ENCODE assay signal across 35 cellular contexts in the genomic region with DNA sequence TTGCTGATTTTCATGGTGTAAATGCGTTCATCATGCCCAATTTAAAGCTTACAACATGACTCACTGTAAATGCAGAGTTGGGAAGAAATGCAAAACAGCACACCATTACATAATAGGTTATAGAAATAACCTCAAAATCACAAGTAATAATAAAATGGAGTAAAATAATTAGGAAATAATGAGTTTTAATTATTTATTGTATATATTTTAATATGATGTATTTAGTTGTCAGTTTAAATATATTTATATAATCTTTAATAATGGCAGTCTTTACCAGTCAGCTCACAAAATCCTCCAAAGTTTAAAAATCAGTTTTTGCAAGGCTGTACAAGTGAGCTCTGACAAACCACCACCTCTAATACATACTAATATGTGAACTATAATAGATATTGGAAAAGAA.
DNase-seq lines count a peak whose midpoint lies in the region; ATAC-seq, FAIRE-seq and TF ChIP-seq lines count a peak whose summit lies in the region.
"Had no signal": no experiment of that assay in that cellular context is flagged by ENCODE, and none has a peak within 500 bp of the region (broad histone marks: within the 10 kb centered on the region; RNA-seq: fewer than 3 reads in every experiment).

No MANE protein-coding gene starts in this region.

- intact Hi-C loops in kidney (cut with DNase I) = no loop called here
- intact Hi-C loops in activated CD8-positive, alpha-beta T cell treated with anti-CD3 and anti-CD28 coated beads for 36 hours (cut with micrococcal nuclease) = no loop called here

- no peak overlapping the region for H3K4me3 Mint-ChIP-seq in WTC11
- H3K4me3 Mint-ChIP-seq in activated CD8-positive, alpha-beta T cell treated with anti-CD3 and anti-CD28 coated beads for 36 hours = no peak overlapping the region
- H3K4me3 Mint-ChIP-seq: B cell; CD14-positive monocyte; CD4-positive, alpha-beta memory T cell; CD4-positive, alpha-beta T cell; CD4-positive, CD25-positive, alpha-beta regulatory T cell; CD8-positive, alpha-beta memory T cell; CD8-positive, alpha-beta T cell had no signal

- no peak overlapping the region for H3K27ac ChIP-seq in kidney (ENCODE audit: low read depth in 2 of 2, low read length in 2 of 2)
- H3K27ac ChIP-seq: 22Rv1; A549; BLaER1; BLaER1 treated with 17β-estradiol and CSF1 and Interleukin-3, amounts not matched to agents 10 nM and 100 nM; C4-2B had no signal

- peaks cover 25% of the 10 kb centered on the region for H3K36me3 Mint-ChIP-seq in WTC11
- H3K36me3 Mint-ChIP-seq in activated CD8-positive, alpha-beta T cell treated with anti-CD3 and anti-CD28 coated beads for 36 hours (ENCODE audit: low read depth) = no peaks in the 10 kb centered on the region
- H3K36me3 Mint-ChIP-seq: CD14-positive monocyte; CD4-positive, alpha-beta memory T cell; CD4-positive, CD25-positive, alpha-beta regulatory T cell; CD8-positive, alpha-beta memory T cell; CD8-positive, alpha-beta T cell had no signal

- H3K4me1 Mint-ChIP-seq in WTC11 = no peaks in the 10 kb centered on the region
- H3K4me1 Mint-ChIP-seq in activated CD8-positive, alpha-beta T cell treated with anti-CD3 and anti-CD28 coated beads for 36 hours (ENCODE audit: low read depth) = no peaks in the 10 kb centered on the region
- H3K4me1 Mint-ChIP-seq: B cell; CD14-positive monocyte; CD4-positive, alpha-beta memory T cell; CD4-positive, CD25-positive, alpha-beta regulatory T cell; CD8-positive, alpha-beta memory T cell had no signal

- TF ChIP-seq CTCF in WTC11 (IDR thresholded peaks at IDR 0.05) (no peak), kidney (IDR thresholded peaks at IDR 0.05; ENCODE audit: borderline replicate concordance, extremely low read depth, insufficient read depth) (no peak)
- no peak for TF ChIP-seq CTCF in activated CD8-positive, alpha-beta T cell treated with anti-CD3 and anti-CD28 coated beads for 36 hours (IDR thresholded peaks at IDR 0.05)

- peaks cover 6 to 12% of the 10 kb centered on the region in 2 donors for H3K9me3 ChIP-seq in kidney (ENCODE audit: control insufficient read depth in 1 of 2, low read length in 2 of 2)
- H3K9me3 ChIP-seq: BE2C had no signal

- DNase-seq in WTC11 (ENCODE audit: low spot score) (no peak), frontal cortex (ENCODE audit: low spot score in 2 of 2) (no peak), kidney (no peak), GOT3 (lab: John Stamatoyannopoulos, UW) (no peak), A172 (ENCODE audit: low spot score) (no peak)
- no peak for DNase-seq in activated CD8-positive, alpha-beta T cell treated with anti-CD3 and anti-CD28 coated beads for 36 hours
- DNase-seq: 8988T; ACHN; AML-193; BE2C; C1 segment of cervical spinal cord; Caco-2; Calu3; CD4-positive, alpha-beta memory T cell; CD4-positive, alpha-beta T cell; CD4-positive, CD25-positive, alpha-beta regulatory T cell; CD8-positive, alpha-beta memory T cell; CD8-positive, alpha-beta T cell; COR-L47; DMS 273 treated with DMSO at 0.1 percent for 48 hours; DMS153; DMS53; DMS79; DMS79 treated with DMSO at 0.1 percent for 48 hours; DND-41; EL had no signal

- H3K4me1 ChIP-seq in kidney (ENCODE audit: control insufficient read depth in 1 of 2, insufficient read depth in 1 of 2, low read depth in 1 of 2, low read length in 2 of 2) = no peaks in the 10 kb centered on the region
- H3K4me1 ChIP-seq: BE2C; BLaER1; BLaER1 treated with 17β-estradiol and CSF1 and Interleukin-3, amounts not matched to agents 10 nM and 100 nM had no signal

- ATAC-seq in WTC11 = no peak
- no peak for ATAC-seq in activated CD8-positive, alpha-beta T cell treated with anti-CD3 and anti-CD28 coated beads for 36 hours
- ATAC-seq: A549; CD8-positive, alpha-beta T cell had no signal

- FAIRE-seq in frontal cortex (lab: Jason Lieb, UNC) = peak; percentile 15
- FAIRE-seq in kidney (lab: Jason Lieb, UNC) = peak; percentile 38
- FAIRE-seq: A204.1, A549, D721Med had no signal

- no peak overlapping the region for H3K27ac Mint-ChIP-seq in WTC11
- no peak overlapping the region for H3K27ac Mint-ChIP-seq in activated CD8-positive, alpha-beta T cell treated with anti-CD3 and anti-CD28 coated beads for 36 hours
- H3K27ac Mint-ChIP-seq: B cell; CD14-positive monocyte; CD4-positive, alpha-beta memory T cell; CD4-positive, alpha-beta T cell; CD4-positive, CD25-positive, alpha-beta regulatory T cell; CD8-positive, alpha-beta memory T cell; CD8-positive, alpha-beta T cell had no signal

- peaks cover 31% of the 10 kb centered on the region for H3K9me3 Mint-ChIP-seq in WTC11
- peaks cover 10% of the 10 kb centered on the region for H3K9me3 Mint-ChIP-seq in activated CD8-positive, alpha-beta T cell treated with anti-CD3 and anti-CD28 coated beads for 36 hours

- H3K27me3 Mint-ChIP-seq in WTC11 (ENCODE audit: low read depth) = peaks cover 3% of the 10 kb centered on the region; the same call in 1 of the 2 replicates
- no peaks in the 10 kb centered on the region for H3K27me3 Mint-ChIP-seq in activated CD8-positive, alpha-beta T cell treated with anti-CD3 and anti-CD28 coated beads for 36 hours
- H3K27me3 Mint-ChIP-seq: B cell; CD4-positive, alpha-beta memory T cell; CD4-positive, alpha-beta T cell; CD8-positive, alpha-beta memory T cell had no signal

- no peak overlapping the region for H3K9ac ChIP-seq in kidney (ENCODE audit: low read length in 2 of 2)
- H3K9ac ChIP-seq: BLaER1; BLaER1 treated with 17β-estradiol and CSF1 and Interleukin-3, amounts not matched to agents 10 nM and 100 nM had no signal

- no peak overlapping the region for H3K4me3 ChIP-seq in kidney (ENCODE audit: low read length in 2 of 2)
- H3K4me3 ChIP-seq: A549; BLaER1; BLaER1 treated with 17β-estradiol and CSF1 and Interleukin-3, amounts not matched to agents 10 nM and 100 nM had no signal

- CTCF ChIA-PET in WTC11 (lab: Charles Lee) = no interaction called here
- CTCF ChIA-PET in activated CD8-positive, alpha-beta T cell treated with anti-CD3 and anti-CD28 coated beads for 36 hours (lab: Charles Lee) = no interaction called here

- H3K36me3 ChIP-seq in kidney (ENCODE audit: control insufficient read depth in 1 of 2, insufficient read depth in 2 of 2, low read length in 2 of 2) = no peaks in the 10 kb centered on the region
- H3K36me3 ChIP-seq: BE2C; BLaER1; BLaER1 treated with 17β-estradiol and CSF1 and Interleukin-3, amounts not matched to agents 10 nM and 100 nM had no signal

- POLR2A ChIA-PET in WTC11 (lab: Charles Lee) = no interaction called here
- POLR2A ChIA-PET in activated CD8-positive, alpha-beta T cell treated with anti-CD3 and anti-CD28 coated beads for 36 hours (lab: Charles Lee) = no interaction called here

TF ChIP-seq in WTC11, 78 proteins besides CTCF, POLR2A, EP300 and RAD21:
- no peak for TF ChIP-seq IRF2 (CRISPR knock-in tag; IDR thresholded peaks at IDR 0.05; ENCODE audit: borderline replicate concordance, low read depth)
- peak; percentile 96 for TF ChIP-seq HMGA2 (CRISPR knock-in tag; IDR thresholded peaks at IDR 0.05)
